In the genomic region with DNA sequence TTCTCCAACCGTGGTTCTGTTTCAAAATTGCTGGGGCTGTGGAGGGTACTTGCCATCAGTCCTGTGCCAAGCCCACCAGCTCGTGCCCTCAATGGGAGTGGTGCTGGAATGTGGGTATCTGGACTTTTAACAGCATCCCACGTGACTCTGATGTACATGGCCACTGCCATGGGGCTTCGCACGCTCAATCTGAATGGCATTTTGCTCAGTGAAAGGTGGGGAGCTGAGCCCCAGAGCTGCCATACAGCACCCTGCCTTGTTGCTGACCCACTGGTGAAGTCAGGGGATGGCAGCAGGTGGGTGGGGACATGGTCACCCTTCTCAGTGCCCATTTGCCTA, we compare ENCODE assay signal across 10 cellular contexts. TPM values are rescaled to one million over a fixed set of nuclear protein-coding genes. Genes with fewer than 3 reads are reported as not detected.
DNase-seq lines count a peak whose midpoint lies in the region; ATAC-seq and TF ChIP-seq lines count a peak whose summit lies in the region.
"Had no signal": no experiment of that assay in that cellular context is flagged by ENCODE, and none has a peak within 500 bp of the region (broad histone marks: within the 10 kb centered on the region; RNA-seq: fewer than 3 reads in every experiment).

No MANE protein-coding gene starts in this region.

- peaks cover 25% of the 10 kb centered on the region for H3K4me1 Mint-ChIP-seq in activated T-cell treated with anti-CD3 and anti-CD28 coated beads, Interleukin-2, amount 50 U/mL, for 24 hours (ENCODE audit: low read depth)
- H3K4me1 Mint-ChIP-seq in memory B cell: peaks cover 42% of the 10 kb centered on the region

- peak overlapping the region; percentile 81 to 95 for H3K4me3 ChIP-seq in ascending aorta
- no peak overlapping the region for H3K4me3 ChIP-seq in transverse colon

- ATAC-seq in memory B cell (ENCODE audit: low read depth): no peak
- ATAC-seq in HG03342 (IDR thresholded peaks at IDR 0.05; ENCODE audit: unreplicated experiment): no peak

- WGBS in transverse colon (ENCODE audit: low coverage in 1 of 2), 2 donors: 57% methylated on average over 5 of the region's 5 CpGs; no CpG with 5 or more reads in 1 of the 2 donors

- H3K27me3 Mint-ChIP-seq in activated T-cell treated with anti-CD3 and anti-CD28 coated beads, Interleukin-2, amount 50 U/mL, for 24 hours: peaks cover 29% of the 10 kb centered on the region
- H3K27me3 Mint-ChIP-seq in memory B cell: no peaks in the 10 kb centered on the region

- no peaks in the 10 kb centered on the region for H3K27me3 ChIP-seq in ascending aorta
- H3K27me3 ChIP-seq in transverse colon: no peaks in the 10 kb centered on the region
- H3K27me3 ChIP-seq: MG63, SJSA1 had no signal

- no peak for TF ChIP-seq POLR2A in transverse colon (IDR thresholded peaks at IDR 0.05)

- intact Hi-C loops in ascending aorta (cut with DNase I) (no loop called here), transverse colon (cut with DNase I; ENCODE audit: low total_unique reads) (no loop called here)

- H3K27ac Mint-ChIP-seq in activated T-cell treated with anti-CD3 and anti-CD28 coated beads, Interleukin-2, amount 50 U/mL, for 24 hours: no peak overlapping the region
- H3K27ac Mint-ChIP-seq in memory B cell: peak overlapping the region; percentile 79

- H3K9me3 ChIP-seq in ascending aorta: no peaks in the 10 kb centered on the region
- H3K9me3 ChIP-seq in transverse colon: no peaks in the 10 kb centered on the region
- H3K9me3 ChIP-seq: MG63, SJSA1 had no signal

- H3K36me3 ChIP-seq in ascending aorta: no peaks in the 10 kb centered on the region
- no peaks in the 10 kb centered on the region for H3K36me3 ChIP-seq in transverse colon
- H3K36me3 ChIP-seq: MG63 had no signal

- TF ChIP-seq EP300 in transverse colon (IDR thresholded peaks at IDR 0.05; ENCODE audit: low read depth): no peak

- TF ChIP-seq CTCF in ascending aorta (IDR thresholded peaks at IDR 0.05) (no peak), transverse colon (IDR thresholded peaks at IDR 0.05) (no peak)

- in situ Hi-C loops in transverse colon (cut with MboI; ENCODE audit: low pct_ligation_motif_present in 1 of 4, low pct_unique_long_range_greater_than_20kb in 1 of 4, low sequenced_read_pairs in 3 of 4): no loop called here
- in situ Hi-C loops in KBM-7 (cut with MboI; ENCODE audit: low pct_unique_long_range_greater_than_20kb, low sequenced_read_pairs): no loop called here

- peak overlapping the region; percentile 73 for H3K4me3 Mint-ChIP-seq in activated T-cell treated with anti-CD3 and anti-CD28 coated beads, Interleukin-2, amount 50 U/mL, for 24 hours
- peak overlapping the region; percentile 91 for H3K4me3 Mint-ChIP-seq in memory B cell

- no peaks in the 10 kb centered on the region for H3K9me3 Mint-ChIP-seq in activated T-cell treated with anti-CD3 and anti-CD28 coated beads, Interleukin-2, amount 50 U/mL, for 24 hours
- no peaks in the 10 kb centered on the region for H3K9me3 Mint-ChIP-seq in memory B cell

- H3K27ac ChIP-seq in ascending aorta (peak overlapping the region; percentile 96 to 99), transverse colon (peak overlapping the region; percentile 82 to 86 (median 82))
- H3K27ac ChIP-seq: SJSA1 had no signal

- no peaks in the 10 kb centered on the region for H3K36me3 Mint-ChIP-seq in activated T-cell treated with anti-CD3 and anti-CD28 coated beads, Interleukin-2, amount 50 U/mL, for 24 hours (ENCODE audit: low read depth)
- H3K36me3 Mint-ChIP-seq in memory B cell: peaks cover 2% of the 10 kb centered on the region

- DNase-seq in activated T-cell treated with anti-CD3 and anti-CD28 coated beads, Interleukin-2, amount 50 U/mL, for 24 hours: peak; percentile 43
- DNase-seq in activated T-cell treated with anti-CD3 and anti-CD28 coated beads, Interleukin-2, amount 50 U/mL, for 1 hour: no peak
- DNase-seq in ascending aorta (ENCODE audit: low spot score in 2 of 2) (no peak), memory B cell (ENCODE audit: low spot score in 2 of 2) (no peak), transverse colon (no peak), KBM-7 (no peak)
- no peak for DNase-seq in stimulated activated CD4-positive, alpha-beta T cell treated with anti-CD3 and anti-CD28 coated beads, Interleukin-4, amount 100 ng/mL, for 24 hours
- DNase-seq: MG63 had no signal

- H3K4me1 ChIP-seq in ascending aorta: peaks cover 21 to 51% of the 10 kb centered on the region in 2 donors
- H3K4me1 ChIP-seq in transverse colon: peaks cover 6 to 35% (median 28%) of the 10 kb centered on the region in 4 donors

RNA-seq across cellular contexts. Expression of a gene that starts 16.6 kb away (rescaled TPM):
- total RNA-seq in ascending aorta: 128 TPM
- total RNA-seq in transverse colon: 10 to 100 TPM; 15.5 to 89.4 (median 41.8) TPM

RNA-seq across cellular contexts. Expression of a gene that starts 37.2 kb away (rescaled TPM):
- total RNA-seq in ascending aorta (1.1 TPM), transverse colon (not detected)

Comparison
In these comparisons a context has a peak if more than half of its experiments do, and no peak if none do; other contexts are left out.
1. H3K4me3 ChIP-seq: peak in ascending aorta (2 of 2); none in transverse colon (0 of 4).